9 cellular contexts compared by ENCODE assay signal in genomic region chr1:234699795-234700665, GRCh38.
A peak's percentile ranks its signal among the peaks of the same experiment; 100 is the strongest.
DNase-seq lines count a peak whose midpoint lies in the region; ATAC-seq, FAIRE-seq and TF ChIP-seq lines count a peak whose summit lies in the region.
"Had no signal": no experiment of that assay in that cellular context is flagged by ENCODE, and none has a peak within 500 bp of the region (broad histone marks: within the 10 kb centered on the region; RNA-seq: fewer than 3 reads in every experiment).

No MANE protein-coding gene starts in this region.

- H3K36me3 Mint-ChIP-seq in activated T-cell treated with anti-CD3 and anti-CD28 coated beads, Interleukin-2, amount 50 U/mL, for 72 hours (ENCODE audit: insufficient read depth in 2 of 2), result no peaks in the 10 kb centered on the region
- no peaks in the 10 kb centered on the region for H3K36me3 Mint-ChIP-seq in naive thymus-derived CD8-positive, alpha-beta T cell

- H3K9me3 ChIP-seq in endothelial cell of umbilical vein (replicated peaks; ENCODE audit: control insufficient read depth, insufficient read depth, low read length) (no peaks in the 10 kb centered on the region), prostate gland (no peaks in the 10 kb centered on the region)

- H3K27ac Mint-ChIP-seq in activated T-cell treated with anti-CD3 and anti-CD28 coated beads, Interleukin-2, amount 50 U/mL, for 72 hours, result no peak overlapping the region
- peak overlapping the region in 4 of 10 donors; percentile 39 to 63 (median 44) for H3K27ac Mint-ChIP-seq in naive thymus-derived CD8-positive, alpha-beta T cell

- H3K9me1 ChIP-seq in endothelial cell of umbilical vein (replicated peaks; ENCODE audit: control insufficient read depth, extremely low read depth, insufficient read depth, low read length), result no peaks in the 10 kb centered on the region

- H3K4me1 ChIP-seq in endothelial cell of umbilical vein (ENCODE audit: control insufficient read depth, extremely low read depth, insufficient read depth, low read length) (peaks cover 9% of the 10 kb centered on the region), prostate gland (replicated peaks) (no peaks in the 10 kb centered on the region)

- no peak overlapping the region for H3K4me3 Mint-ChIP-seq in activated T-cell treated with anti-CD3 and anti-CD28 coated beads, Interleukin-2, amount 50 U/mL, for 72 hours
- H3K4me3 Mint-ChIP-seq in naive thymus-derived CD8-positive, alpha-beta T cell, result no peak overlapping the region

- H3K36me3 ChIP-seq in endothelial cell of umbilical vein (ENCODE audit: control insufficient read depth in 2 of 2, extremely low read depth in 1 of 2, insufficient read depth in 2 of 2, low read length in 2 of 2), result no peaks in the 10 kb centered on the region
- H3K36me3 ChIP-seq in prostate gland, result no peaks in the 10 kb centered on the region

- no peak overlapping the region for H2AFZ ChIP-seq in endothelial cell of umbilical vein (ENCODE audit: low read depth, low read length)

- WGBS in prostate gland, result 62% methylated on average over 7 of the region's 7 CpGs

- CTCF ChIA-PET in endothelial cell of umbilical vein (lab: Charles Lee), result interaction anchor here (0.7 to 1.0 kb wide), 2 partner anchors 68 to 201 kb away, joined by 3 read pairs; no protein-coding TSS in a partner anchor

- peaks cover 8% of the 10 kb centered on the region for H3K27me3 Mint-ChIP-seq in activated T-cell treated with anti-CD3 and anti-CD28 coated beads, Interleukin-2, amount 50 U/mL, for 72 hours (ENCODE audit: low read depth)
- no peaks in the 10 kb centered on the region for H3K27me3 Mint-ChIP-seq in naive thymus-derived CD8-positive, alpha-beta T cell

- TF ChIP-seq POLR2A in H54 (IDR thresholded peaks at IDR 0.05; ENCODE audit: low read depth, low read length) (no peak), endothelial cell of umbilical vein (IDR thresholded peaks at IDR 0.05; ENCODE audit: low read depth, low read length) (no peak), prostate gland (IDR thresholded peaks at IDR 0.05) (no peak)

- H3K9me3 Mint-ChIP-seq in activated T-cell treated with anti-CD3 and anti-CD28 coated beads, Interleukin-2, amount 50 U/mL, for 72 hours, result no peaks in the 10 kb centered on the region
- no peaks in the 10 kb centered on the region for H3K9me3 Mint-ChIP-seq in naive thymus-derived CD8-positive, alpha-beta T cell

- peak; percentile 11 to 20 for DNase-seq in activated T-cell treated with anti-CD3 and anti-CD28 coated beads, Interleukin-2, amount 50 U/mL, for 72 hours
- DNase-seq in activated T-cell treated with anti-CD3 and anti-CD28 coated beads, Interleukin-2, amount 50 U/mL, for 48 hours, result no peak
- DNase-seq in H54 (ENCODE audit: insufficient read length, low spot score) (peak; percentile 55), NCI-H1694 treated with DMSO at 0.1 percent for 48 hours (lab: John Stamatoyannopoulos, UW) (peak; percentile 99), endothelial cell of umbilical vein (ENCODE audit: low read depth, low spot score) (peak; percentile 19), prostate gland (ENCODE audit: low spot score) (peak; percentile 3), HuH-7.5 (ENCODE audit: low spot score) (no peak)
- DNase-seq in naive thymus-derived CD8-positive, alpha-beta T cell, result no peak

- TF ChIP-seq CTCF in endothelial cell of umbilical vein (IDR thresholded peaks at IDR 0.05; ENCODE audit: extremely low read depth in 1 of 2, insufficient read depth in 1 of 2, low read depth in 1 of 2, low read length in 2 of 2) (no peak), prostate gland (IDR thresholded peaks at IDR 0.05) (no peak)

- no peaks in the 10 kb centered on the region for H3K79me2 ChIP-seq in endothelial cell of umbilical vein (ENCODE audit: control insufficient read depth, insufficient read depth, low read length)

- H3K9ac ChIP-seq in endothelial cell of umbilical vein (replicated peaks; ENCODE audit: extremely low read depth, insufficient read depth, low read length), result no peak overlapping the region

- dilution Hi-C loops in endothelial cell of umbilical vein (cut with MboI; ENCODE audit: extremely low pct_ligation_motif_present, low sequenced_read_pairs), result no loop called here

- H3K27ac ChIP-seq in endothelial cell of umbilical vein (ENCODE audit: insufficient read depth, low read depth, low read length) (no peak overlapping the region), prostate gland (no peak overlapping the region)

- peak; percentile 68 to 84 for ATAC-seq in activated T-cell treated with anti-CD3 and anti-CD28 coated beads, Interleukin-2, amount 50 U/mL, for 72 hours (replicated peaks in 1 of 2)
- no peak for ATAC-seq in naive thymus-derived CD8-positive, alpha-beta T cell

- peaks cover 15% of the 10 kb centered on the region for H3K4me1 Mint-ChIP-seq in activated T-cell treated with anti-CD3 and anti-CD28 coated beads, Interleukin-2, amount 50 U/mL, for 72 hours (ENCODE audit: low read depth)
- peaks cover 0 to 16% (median 5%) of the 10 kb centered on the region in 4 donors for H3K4me1 Mint-ChIP-seq in naive thymus-derived CD8-positive, alpha-beta T cell

- intact Hi-C loops in endothelial cell of umbilical vein (cut with micrococcal nuclease) (no loop called here), prostate gland (cut with DNase I) (no loop called here)

- POLR2A ChIA-PET in endothelial cell of umbilical vein (lab: Charles Lee), result no interaction called here
- POLR2A ChIA-PET in naive thymus-derived CD8-positive, alpha-beta T cell (lab: Charles Lee), result no interaction called here

- FAIRE-seq in H54 (lab: Jason Lieb, UNC), result no peak
- no peak for FAIRE-seq in endothelial cell of umbilical vein (lab: Jason Lieb, UNC)
- FAIRE-seq: G401.6 had no signal

- BruUV-seq in endothelial cell of umbilical vein (replicated peaks; lab: Mats Ljungman, UMichigan), result no TSS peak

- H3K4me2 ChIP-seq in endothelial cell of umbilical vein (ENCODE audit: insufficient read depth, low read length), result no peak overlapping the region

- no peak overlapping the region for H3K4me3 ChIP-seq in endothelial cell of umbilical vein (replicated peaks in 1 of 3; ENCODE audit: insufficient read depth in 1 of 3, low read depth in 1 of 3, low read length in 3 of 3)
- no peak overlapping the region for H3K4me3 ChIP-seq in prostate gland

- H3K27me3 ChIP-seq in endothelial cell of umbilical vein (ENCODE audit: control insufficient read depth in 2 of 2, insufficient read depth in 2 of 2, low read length in 2 of 2) (no peaks in the 10 kb centered on the region), prostate gland (replicated peaks; ENCODE audit: insufficient read depth) (no peaks in the 10 kb centered on the region)

- H4K20me1 ChIP-seq in endothelial cell of umbilical vein (replicated peaks; ENCODE audit: control insufficient read depth, extremely low read depth, insufficient read depth, low read length), result no peaks in the 10 kb centered on the region

TF ChIP-seq in endothelial cell of umbilical vein, 7 proteins besides CTCF, POLR2A, EP300 and RAD21:
- TF ChIP-seq MYC (IDR thresholded peaks at IDR 0.05; ENCODE audit: low read depth, low read length), result no peak
- no peak for TF ChIP-seq FOS (IDR thresholded peaks at IDR 0.05; ENCODE audit: borderline replicate concordance, insufficient read depth, low read length)
- TF ChIP-seq MAX (IDR thresholded peaks at IDR 0.05; ENCODE audit: insufficient read depth, insufficient read length), result no peak
- TF ChIP-seq POLR2AphosphoS5 (IDR thresholded peaks at IDR 0.05; ENCODE audit: insufficient read depth, low read depth, low read length), result no peak
- no peak for TF ChIP-seq JUN (IDR thresholded peaks at IDR 0.05; ENCODE audit: borderline replicate concordance, insufficient read depth, insufficient read length, low read depth)
- TF ChIP-seq EZH2 (IDR thresholded peaks at IDR 0.05; ENCODE audit: borderline replicate concordance, low read depth, low read length, severe bottlenecking), result no peak
- no peak for TF ChIP-seq GATA2 (IDR thresholded peaks at IDR 0.05; ENCODE audit: insufficient read depth, insufficient read length, low read depth, low read length)

Comparison
In these comparisons a context has a peak if more than half of its experiments do, and no peak if none do; other contexts are left out.
1. DNase-seq: peak in activated T-cell treated with anti-CD3 and anti-CD28 coated beads, Interleukin-2, amount 50 U/mL, for 72 hours (2 of 2), H54 (single experiment), NCI-H1694 treated with DMSO at 0.1 percent for 48 hours (single experiment), endothelial cell of umbilical vein (single experiment) and prostate gland (single experiment); none in activated T-cell treated with anti-CD3 and anti-CD28 coated beads, Interleukin-2, amount 50 U/mL, for 48 hours (0 of 2), HuH-7.5 (single experiment) and naive thymus-derived CD8-positive, alpha-beta T cell (0 of 10).
2. ATAC-seq: peak in activated T-cell treated with anti-CD3 and anti-CD28 coated beads, Interleukin-2, amount 50 U/mL, for 72 hours (2 of 2); none in naive thymus-derived CD8-positive, alpha-beta T cell (0 of 2).